In genomic region chr4:41256740-41257256, GRCh38 we compare ENCODE assay signal across 9 cellular contexts. TPM values are rescaled to one million over a fixed set of nuclear protein-coding genes. Genes with fewer than 3 reads are reported as not detected.
A peak's percentile ranks its signal among the peaks of the same experiment; 100 is the strongest.
DNase-seq lines count a peak whose midpoint lies in the region; ATAC-seq and TF ChIP-seq lines count a peak whose summit lies in the region.
"Had no signal": no experiment of that assay in that cellular context is flagged by ENCODE, and none has a peak within 500 bp of the region (broad histone marks: within the 10 kb centered on the region; RNA-seq: fewer than 3 reads in every experiment).

Gene UCHL1, plus strand, starts transcription at chr4:41256928. Its CDS starts 49 bp downstream, at chr4:41256977.

- intact Hi-C loops in CD4-positive, alpha-beta memory T cell (cut with micrococcal nuclease) = no loop called here
- intact Hi-C loops in IMR-90 (cut with micrococcal nuclease) = loop anchor here (1.0 to 10.0 kb wide), 4 partner anchors 40 to 522 kb away; no protein-coding TSS in a partner anchor

- no peaks in the 10 kb centered on the region for H3K4me1 ChIP-seq in CD4-positive, alpha-beta memory T cell (ENCODE audit: insufficient read depth, low read length)
- H3K4me1 ChIP-seq in IMR-90 (ENCODE audit: control insufficient read depth, insufficient read depth, low read length) = peaks cover 4% of the 10 kb centered on the region
- H3K4me1 ChIP-seq in ectodermal cell (ENCODE audit: control insufficient read depth, insufficient read depth, low read length) = no peaks in the 10 kb centered on the region
- H3K4me1 ChIP-seq in liver (ENCODE audit: control insufficient read depth in 4 of 4, insufficient read depth in 4 of 4, low read length in 3 of 4) = peaks cover 6 to 16% (median 14%) of the 10 kb centered on the region in 4 donors
- peaks cover 9% of the 10 kb centered on the region for H3K4me1 ChIP-seq in stomach smooth muscle (ENCODE audit: control insufficient read depth, insufficient read depth, low read length)

- H2BK120ac ChIP-seq in IMR-90 (ENCODE audit: low read depth, low read length) = peak within 1 kb of the TSS; percentile 61

- POLR2A ChIA-PET in CD4-positive, alpha-beta memory T cell (lab: Charles Lee; ENCODE audit: partially characterized antibody) = no interaction called here
- POLR2A ChIA-PET in IMR-90 (lab: Charles Lee; ENCODE audit: unreplicated experiment) = interaction anchor here (0.7 to 1.4 kb wide), 4 partner anchors 13 to 332 kb away, joined by 3 to 7 read pairs (median 4); no protein-coding TSS in a partner anchor

- peak within 1 kb of the TSS; percentile 47 for H2BK5ac ChIP-seq in IMR-90 (ENCODE audit: low read depth, low read length, poor library complexity, severe bottlenecking)

- peak; percentile 99 for TF ChIP-seq POLR2A in IMR-90 (IDR thresholded peaks at IDR 0.05; ENCODE audit: low read depth, low read length)

- peaks cover 7 to 14% (median 7%) of the 10 kb centered on the region in 4 donors for H3K4me1 Mint-ChIP-seq in CD4-positive, alpha-beta memory T cell

- no peaks in the 10 kb centered on the region for H3K9me3 ChIP-seq in CD4-positive, alpha-beta memory T cell (ENCODE audit: control insufficient read depth in 1 of 2, low read length in 2 of 2)
- no peaks in the 10 kb centered on the region for H3K9me3 ChIP-seq in IMR-90 (ENCODE audit: control insufficient read depth, insufficient read depth, low read length)
- no peaks in the 10 kb centered on the region for H3K9me3 ChIP-seq in ectodermal cell (ENCODE audit: control insufficient read depth, low read length)
- H3K9me3 ChIP-seq in liver (ENCODE audit: control insufficient read depth in 4 of 4, low read length in 3 of 4) = no peaks in the 10 kb centered on the region
- H3K9me3 ChIP-seq in stomach smooth muscle (ENCODE audit: control insufficient read depth in 2 of 2, low read length in 2 of 2) = no peaks in the 10 kb centered on the region

- H3K4ac ChIP-seq in IMR-90 (ENCODE audit: low read depth, low read length) = peak within 1 kb of the TSS; percentile 86

- CTCF ChIA-PET in CD4-positive, alpha-beta memory T cell (lab: Charles Lee; ENCODE audit: partially characterized antibody) = no interaction called here
- CTCF ChIA-PET in IMR-90 (lab: Yijun Ruan, JAX) = interaction anchor here (0.6 to 1.2 kb wide), 2 partner anchors 13 to 329 kb away, joined by 3 read pairs; no protein-coding TSS in a partner anchor

- H3K23ac ChIP-seq in IMR-90 (ENCODE audit: low read depth, low read length) = peak within 1 kb of the TSS; percentile 91

- TF ChIP-seq CTCF in IMR-90 (conservative IDR thresholded peaks at IDR 0.05; ENCODE audit: low read depth, low read length) (no peak), liver (IDR thresholded peaks at IDR 0.05; ENCODE audit: low read depth, low read length, missing input control) (no peak)

- ATAC-seq in GM19372 (IDR thresholded peaks at IDR 0.05; ENCODE audit: low read depth, unreplicated experiment) (peak; percentile 28), IMR-90 (ENCODE audit: low read depth) (peak; percentile 94)

- peak within 1 kb of the TSS; percentile 77 for H3K14ac ChIP-seq in IMR-90 (replicated peaks; ENCODE audit: low read depth, low read length)

- DNase-seq in CD4-positive, alpha-beta memory T cell = no peak
- DNase-seq in IMR-90 (peak; percentile 94), SHP77 treated with DMSO at 0.1 percent for 48 hours (lab: John Stamatoyannopoulos, UW) (peak; percentile 72), T1000 (lab: John Stamatoyannopoulos, UW) (no peak)

- H2BK15ac ChIP-seq in IMR-90 (ENCODE audit: low read depth, low read length) = peak within 1 kb of the TSS; percentile 0; the same call in 1 of the 3 replicates

- peak within 1 kb of the TSS; percentile 93 for H2AFZ ChIP-seq in IMR-90 (replicated peaks; ENCODE audit: low read length, poor library complexity)

- H3K4me2 ChIP-seq in IMR-90 (ENCODE audit: low read depth, low read length) = peak within 1 kb of the TSS; percentile 82

- in situ Hi-C loops in IMR-90 (cut with MboI; ENCODE audit: low sequenced_read_pairs) = no loop called here

- peaks cover 4% of the 10 kb centered on the region for H3K27me3 ChIP-seq in CD4-positive, alpha-beta memory T cell (ENCODE audit: insufficient read depth, low read length)
- no peaks in the 10 kb centered on the region for H3K27me3 ChIP-seq in IMR-90 (ENCODE audit: control insufficient read depth, insufficient read depth, low read length)
- no peaks in the 10 kb centered on the region for H3K27me3 ChIP-seq in ectodermal cell (ENCODE audit: control insufficient read depth, insufficient read depth, low read length, poor library complexity, severe bottlenecking)
- H3K27me3 ChIP-seq in liver (ENCODE audit: control insufficient read depth in 4 of 4, insufficient read depth in 4 of 4, low read length in 3 of 4) = peaks cover 0 to 12% (median 3%) of the 10 kb centered on the region in 4 donors
- peaks cover 14 to 18% of the 10 kb centered on the region in 2 donors for H3K27me3 ChIP-seq in stomach smooth muscle (ENCODE audit: control insufficient read depth in 1 of 2, insufficient read depth in 2 of 2, low read length in 2 of 2)

- H3K56ac ChIP-seq in IMR-90 (ENCODE audit: extremely low read depth, insufficient read depth, low read length) = peak within 1 kb of the TSS; percentile 52; the same call in 1 of the 2 replicates

- no peaks in the 10 kb centered on the region for H3K36me3 Mint-ChIP-seq in CD4-positive, alpha-beta memory T cell

- peak within 1 kb of the TSS; percentile 88; the same call in 1 of the 2 replicates for H2AK5ac ChIP-seq in IMR-90 (ENCODE audit: low read depth, low read length)

- 2% methylated on average over 33 of the region's 55 CpGs; no CpG with 5 or more reads in 1 of the 2 experiments for WGBS in IMR-90 (ENCODE audit: extremely low coverage in 2 of 2, insufficient read length in 1 of 2), 2 experiments
- WGBS in ectodermal cell, 2 experiments = 0% methylated on average over 55 of the region's 55 CpGs
- 6% methylated on average over 55 of the region's 55 CpGs for WGBS in liver

- peak within 1 kb of the TSS; percentile 92 for H3K9ac ChIP-seq in IMR-90 (ENCODE audit: low read depth, low read length)
- H3K9ac ChIP-seq in liver (ENCODE audit: low read depth in 1 of 2, low read length in 2 of 2) = no peak within 1 kb of the TSS
- H3K9ac ChIP-seq in stomach smooth muscle (ENCODE audit: low read length in 2 of 2) = no peak within 1 kb of the TSS

- H2AK9ac ChIP-seq in IMR-90 (replicated peaks; ENCODE audit: low read depth, low read length, poor library complexity) = peak within 1 kb of the TSS; percentile 92

- BruUV-seq in IMR-90 (replicated peaks; lab: Mats Ljungman, UMichigan) = no TSS peak

- no peak within 1 kb of the TSS for H3K4me3 ChIP-seq in CD4-positive, alpha-beta memory T cell (ENCODE audit: low read length in 2 of 2)
- H3K4me3 ChIP-seq in IMR-90 (ENCODE audit: insufficient read depth, low read depth, low read length) (peak within 1 kb of the TSS; percentile 94), ectodermal cell (ENCODE audit: insufficient read depth, low read depth, low read length) (peak within 1 kb of the TSS; percentile 92), liver (ENCODE audit: low read depth in 1 of 3, low read length in 3 of 3) (peak within 1 kb of the TSS; percentile 22 to 58 (median 37)), stomach smooth muscle (ENCODE audit: low read length in 2 of 2) (peak within 1 kb of the TSS; percentile 41 to 71)

- H3K27ac Mint-ChIP-seq in CD4-positive, alpha-beta memory T cell = no peak within 1 kb of the TSS

- TF ChIP-seq RAD21 in IMR-90 (IDR thresholded peaks at IDR 0.05; ENCODE audit: low read length) (no peak), liver (IDR thresholded peaks at IDR 0.05) (no peak)

- H3K18ac ChIP-seq in IMR-90 (ENCODE audit: low read depth, low read length) = peak within 1 kb of the TSS; percentile 72

- no peaks in the 10 kb centered on the region for H3K36me3 ChIP-seq in CD4-positive, alpha-beta memory T cell (ENCODE audit: insufficient read depth, low read length)
- H3K36me3 ChIP-seq in IMR-90 (ENCODE audit: control insufficient read depth, insufficient read depth, low read length) = peaks cover 15% of the 10 kb centered on the region
- H3K36me3 ChIP-seq in ectodermal cell (ENCODE audit: control insufficient read depth, insufficient read depth, low read length) = peaks cover 21% of the 10 kb centered on the region
- no peaks in the 10 kb centered on the region for H3K36me3 ChIP-seq in liver (ENCODE audit: control insufficient read depth in 4 of 4, insufficient read depth in 3 of 4, low read depth in 1 of 4, low read length in 3 of 4)
- H3K36me3 ChIP-seq in stomach smooth muscle (ENCODE audit: control insufficient read depth in 2 of 2, insufficient read depth in 2 of 2, low read length in 2 of 2) = no peaks in the 10 kb centered on the region

- dilution Hi-C loops in IMR-90 (cut with HindIII; ENCODE audit: low sequenced_read_pairs, unreplicated experiment) = no loop called here

- H3K9me3 Mint-ChIP-seq in CD4-positive, alpha-beta memory T cell = peaks cover 0 to 5% (median 0%) of the 10 kb centered on the region in 8 donors

- peak within 1 kb of the TSS; percentile 50 to 84 (median 76) for H3K4me3 Mint-ChIP-seq in CD4-positive, alpha-beta memory T cell

- H3K79me1 ChIP-seq in IMR-90 (ENCODE audit: low read depth in 1 of 2, low read length in 2 of 2) = peaks cover 17 to 32% of the 10 kb centered on the region in 2 experiments

- H2BK20ac ChIP-seq in IMR-90 (ENCODE audit: low read depth, low read length) = 0 out of 2 replicates have a peak within 1 kb of the TSS, but pooled peaks have one; percentile 42

- H4K91ac ChIP-seq in IMR-90 (ENCODE audit: insufficient read depth, low read depth, low read length) = peak within 1 kb of the TSS; percentile 85

- peak within 1 kb of the TSS; percentile 21 to 92; a peak in 3 of 4 replicates for H4K8ac ChIP-seq in IMR-90 (ENCODE audit: low read depth in 2 of 2, low read length in 2 of 2)

- H3K9me1 ChIP-seq in IMR-90 (ENCODE audit: insufficient read depth, low read length) = peaks cover 4% of the 10 kb centered on the region

- no peak within 1 kb of the TSS for H3K27ac ChIP-seq in CD4-positive, alpha-beta memory T cell (ENCODE audit: low read depth, low read length)
- H3K27ac ChIP-seq in IMR-90 (ENCODE audit: insufficient read depth, low read length) = peak within 1 kb of the TSS; percentile 84
- peak within 1 kb of the TSS; percentile 84 for H3K27ac ChIP-seq in ectodermal cell (ENCODE audit: insufficient read depth, low read depth, low read length, poor library complexity, severe bottlenecking)
- no peak within 1 kb of the TSS for H3K27ac ChIP-seq in liver (ENCODE audit: low read depth in 1 of 2, low read length in 2 of 2)
- no peak within 1 kb of the TSS for H3K27ac ChIP-seq in stomach smooth muscle (ENCODE audit: low read length)

- H4K20me1 ChIP-seq in IMR-90 (ENCODE audit: insufficient read depth, low read length) = peaks cover 28% of the 10 kb centered on the region; the same call in 1 of the 2 replicates

- H3K27me3 Mint-ChIP-seq in CD4-positive, alpha-beta memory T cell = peaks cover 36 to 38% of the 10 kb centered on the region in 2 donors

- H4K5ac ChIP-seq in IMR-90 (ENCODE audit: low read depth, low read length) = peak within 1 kb of the TSS; percentile 65

RNA-seq across cellular contexts. Expression of gene UCHL1, which starts in this region (rescaled TPM):
- total RNA-seq in CD4-positive, alpha-beta memory T cell = under 1 TPM in 1 of 2 experiments, not detected in 1; 0.41 TPM
- polyA plus RNA-seq in CD4-positive, alpha-beta memory T cell = not detected
- total RNA-seq in IMR-90 (2012; rRNA removed) (972 and 1,122 TPM in 2 replicates), liver (under 1 TPM; 0.51 to 0.75 TPM)
- polyA plus RNA-seq in IMR-90 (2012; rRNA removed) (1,796 and 2,118 TPM in 2 replicates), liver (1 to 10 TPM in 1 of 2 donors, under 1 TPM in 1; 0.65 to 2.6 TPM)
- 1,744 and 2,681 TPM in 2 replicates for polyA plus RNA-seq in IMR-90 (2012; cell fraction: cytosol; rRNA removed)
- polyA plus RNA-seq in IMR-90 (2012; cell fraction: nucleus; rRNA removed; ENCODE audit: low replicate concordance) = 2,128 and 5,164 TPM in 2 replicates
- polyA plus RNA-seq in ectodermal cell (2013, experiment 1 of 4) = 541 TPM
- 519 TPM for polyA plus RNA-seq in ectodermal cell (2013, experiment 2 of 4)
- 410 TPM for polyA plus RNA-seq in ectodermal cell (2013, experiment 3 of 4)
- 399 TPM for polyA plus RNA-seq in ectodermal cell (2013, experiment 4 of 4)
- total RNA-seq: SK-MEL-5 had no signal

Comparison
In these comparisons a context has a peak if more than half of its experiments do, and no peak if none do; other contexts are left out.
1. RNA of gene UCHL1 (total RNA-seq): 972 to 1,122 TPM in IMR-90; 0.51 to 0.75 TPM in liver and 0.41 TPM in CD4-positive, alpha-beta memory T cell; every median in the first group is over 100 times any median in the second.
2. RNA of gene UCHL1 (polyA plus RNA-seq): 1,744 to 5,164 TPM in IMR-90; 0.65 to 2.6 TPM in liver and not detected in CD4-positive, alpha-beta memory T cell; every median in the first group is over 100 times any median in the second.
3. DNase-seq: peak in IMR-90 (single experiment) and SHP77 treated with DMSO at 0.1 percent for 48 hours (single experiment); none in CD4-positive, alpha-beta memory T cell (0 of 5) and T1000 (single experiment).
4. H3K27ac ChIP-seq: peak in IMR-90 (single experiment) and ectodermal cell (single experiment); none in CD4-positive, alpha-beta memory T cell (single experiment), liver (0 of 2) and stomach smooth muscle (single experiment).
5. H3K4me3 ChIP-seq: peak in IMR-90 (single experiment), ectodermal cell (single experiment), liver (3 of 3) and stomach smooth muscle (2 of 2); none in CD4-positive, alpha-beta memory T cell (0 of 2).